In the genomic region with DNA sequence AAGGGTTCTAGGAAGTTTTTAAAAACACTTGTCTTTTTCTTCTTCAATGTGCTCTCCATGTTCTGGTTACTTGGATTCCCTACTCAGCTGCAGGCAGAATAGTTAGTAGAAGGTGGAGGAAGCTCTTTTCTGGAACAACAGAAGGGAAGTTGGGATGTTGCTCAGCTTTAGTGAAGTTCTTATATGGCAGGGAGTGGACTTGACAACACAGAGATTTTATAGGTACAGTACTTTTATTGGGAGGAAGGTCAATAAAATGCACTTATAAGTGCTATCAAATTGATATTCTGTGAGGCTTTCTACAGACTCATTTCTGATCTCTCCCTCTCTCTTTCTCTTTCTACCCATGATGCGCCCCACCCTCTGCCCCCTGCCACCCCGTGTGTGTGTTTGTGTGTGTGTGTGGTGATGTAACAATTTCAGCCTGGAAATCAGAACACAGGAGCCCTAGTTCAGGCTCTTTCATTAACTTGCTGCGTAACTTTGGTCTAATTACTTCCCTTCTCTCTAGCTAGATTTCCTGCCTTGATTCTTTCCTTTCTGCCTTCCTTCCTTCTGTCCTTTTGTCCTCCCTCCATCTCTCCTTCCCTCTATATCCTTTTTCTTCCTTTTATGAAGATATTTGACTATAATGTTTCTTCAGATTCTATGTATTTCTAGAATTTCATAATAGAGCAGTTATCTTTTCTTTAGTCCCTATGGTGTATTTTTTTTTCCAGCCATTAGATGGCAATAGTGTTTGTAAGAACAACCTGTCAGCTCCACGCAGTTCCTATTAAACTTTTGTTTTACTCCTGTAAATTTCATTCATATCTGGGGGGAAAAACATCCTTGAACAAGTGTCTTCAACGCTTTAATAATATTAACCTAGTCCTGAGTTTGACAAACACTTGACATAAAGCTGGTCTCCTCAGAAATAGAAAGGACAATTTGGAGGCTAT, we compare ENCODE assay signal across 9 cellular contexts. TPM values are rescaled to one million over a fixed set of nuclear protein-coding genes. Genes with fewer than 3 reads are reported as not detected.
DNase-seq lines count a peak whose midpoint lies in the region; ATAC-seq, FAIRE-seq and TF ChIP-seq lines count a peak whose summit lies in the region.
"Had no signal": no experiment of that assay in that cellular context is flagged by ENCODE, and none has a peak within 500 bp of the region (broad histone marks: within the 10 kb centered on the region; RNA-seq: fewer than 3 reads in every experiment).

No MANE protein-coding gene starts in this region.

- no peaks in the 10 kb centered on the region for H3K9me3 ChIP-seq in AG04450 (ENCODE audit: control insufficient read depth, insufficient read depth, low read length)

- H3K27ac ChIP-seq in AG04450 (ENCODE audit: low read depth, low read length) (no peak overlapping the region), brain microvascular endothelial cell (no peak overlapping the region)

- no peaks in the 10 kb centered on the region for H3K36me3 ChIP-seq in brain microvascular endothelial cell (replicated peaks)

- DNase-seq in AG04450 (ENCODE audit: low read depth, low spot score) (no peak), RCC 7860 (ENCODE audit: low spot score) (no peak), globus pallidus (ENCODE audit: low spot score) (peak; percentile 17), HuH-7 (ENCODE audit: low spot score) (no peak), brain microvascular endothelial cell (no peak), glomerular visceral epithelial cell (ENCODE audit: extremely low spot score) (no peak)
- DNase-seq: activated CD4-positive, alpha-beta memory T cell treated with anti-CD3 and anti-CD28 coated beads, Interleukin-2, amount 10 ng/mL, durations not matched to agents 7 days and 5 days had no signal

- POLR2A ChIA-PET in AG04450 (lab: Yijun Ruan, JAX): interaction anchor here (0.6 kb wide), 1 partner anchor 500 kb away, joined by 3 read pairs; no protein-coding TSS in a partner anchor

- ATAC-seq in GM18502 (IDR thresholded peaks at IDR 0.05; ENCODE audit: poor library complexity, unreplicated experiment): peak; percentile 55
- no peak for ATAC-seq in GM21381 (IDR thresholded peaks at IDR 0.05; ENCODE audit: unreplicated experiment)

- CTCF ChIA-PET in AG04450 (lab: Charles Lee): interaction anchor here (5.6 kb wide), 1 partner anchor 529 kb away, joined by 112 read pairs; no protein-coding TSS in a partner anchor

- H3K4me3 ChIP-seq in AG04450 (ENCODE audit: low read depth, low read length) (no peak overlapping the region), brain microvascular endothelial cell (ENCODE audit: low read depth, low read length) (no peak overlapping the region)

- TF ChIP-seq CTCF in AG04450 (IDR thresholded peaks at IDR 0.05; ENCODE audit: low read depth, low read length): peak; percentile 44
- TF ChIP-seq CTCF in brain microvascular endothelial cell (IDR thresholded peaks at IDR 0.05; ENCODE audit: low read depth, low read length, missing control alignments): no peak

- no peaks in the 10 kb centered on the region for H3K27me3 ChIP-seq in AG04450 (ENCODE audit: control insufficient read depth, insufficient read depth, low read length)
- no peaks in the 10 kb centered on the region for H3K27me3 ChIP-seq in brain microvascular endothelial cell (replicated peaks)

- FAIRE-seq in RCC 7860 (lab: Jason Lieb, UNC): peak; percentile 47

- in situ Hi-C loops in brain microvascular endothelial cell (cut with HindIII; ENCODE audit: low pct_ligation_motif_present, low sequenced_read_pairs): no loop called here

RNA-seq across cellular contexts. Expression of a gene that starts 37.1 kb away (rescaled TPM):
- 49.4 and 59.3 TPM in 2 replicates for polyA plus RNA-seq in AG04450 (2011; rRNA removed)
- 29.8 and 42.9 TPM in 2 replicates for polyA minus RNA-seq in AG04450 (2011; rRNA and poly(A)+ RNA removed)
